ENCODE assay signal across 31 cellular contexts in the genomic region with DNA sequence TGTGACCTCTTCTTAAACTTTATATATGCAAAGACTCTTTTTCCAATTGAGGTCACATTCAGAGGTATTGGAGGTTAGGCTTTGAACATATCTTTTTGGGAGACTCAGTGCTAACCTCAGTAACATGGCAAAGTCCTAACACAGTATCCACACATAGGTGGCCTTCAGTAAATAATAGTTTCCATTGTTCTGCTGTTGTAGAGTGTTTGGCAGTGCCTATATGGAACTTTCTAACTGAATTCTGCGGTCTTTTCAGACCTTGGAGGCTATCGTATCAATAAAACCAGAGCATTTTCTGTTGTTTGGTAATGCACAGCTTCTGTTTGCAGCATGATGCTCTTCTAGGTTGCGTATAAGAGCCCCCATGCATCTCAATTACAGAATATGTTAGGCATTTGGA. TPM values are rescaled to one million over a fixed set of nuclear protein-coding genes. Genes with fewer than 3 reads are reported as not detected.
"Had no signal": no experiment of that assay in that cellular context is flagged by ENCODE, and none has a peak within 500 bp of the region (broad histone marks: within the 10 kb centered on the region; RNA-seq: fewer than 3 reads in every experiment).

No MANE protein-coding gene starts in this region.

- H3K4me1 ChIP-seq: adrenal gland, ascending aorta, breast epithelium, colonic mucosa had no signal

- H3K27me3 Mint-ChIP-seq: brain had no signal

- H3K4me3 Mint-ChIP-seq: activated CD4-positive, alpha-beta memory T cell treated with anti-CD3 and anti-CD28 coated beads, Interleukin-2, amount 10 ng/mL, durations not matched to agents 7 days and 5 days; activated CD4-positive, alpha-beta T cell treated with anti-CD3 and anti-CD28 coated beads, Interleukin-2, amount 10 ng/mL, durations not matched to agents 7 days and 5 days; activated naive CD4-positive, alpha-beta T cell treated with anti-CD3 and anti-CD28 coated beads for 36 hours; activated naive CD4-positive, alpha-beta T cell treated with anti-CD3 and anti-CD28 coated beads, Interleukin-2, amount 50 U/mL, for 24 hours; activated naive CD8-positive, alpha-beta T cell treated with anti-CD3 and anti-CD28 coated beads for 36 hours; activated naive CD8-positive, alpha-beta T cell treated with anti-CD3 and anti-CD28 coated beads, Interleukin-2, amount 50 U/mL, for 24 hours; activated T-cell treated with anti-CD3 and anti-CD28 coated beads, Interleukin-2, amount 50 U/mL, for 24 hours; activated T-helper 1 cell treated with anti-CD3 and anti-CD28 coated beads, Interleukin-12 subunit alpha, Interleukin-12 subunit beta, Interleukin-2, Interleukin-4 antibody, amounts not matched to agents 30 ng/mL and 10 ng/mL and 1 ng/mL, durations not matched to agents 14 hours and 24 hours and 36 hours; endodermal cell had no signal

- H3K27ac Mint-ChIP-seq: activated CD4-positive, alpha-beta memory T cell treated with anti-CD3 and anti-CD28 coated beads, Interleukin-2, amount 10 ng/mL, durations not matched to agents 7 days and 5 days; activated CD4-positive, alpha-beta T cell treated with anti-CD3 and anti-CD28 coated beads, Interleukin-2, amount 10 ng/mL, durations not matched to agents 7 days and 5 days; activated naive CD4-positive, alpha-beta T cell treated with anti-CD3 and anti-CD28 coated beads for 36 hours; activated naive CD4-positive, alpha-beta T cell treated with anti-CD3 and anti-CD28 coated beads, Interleukin-2, amount 50 U/mL, for 24 hours; activated naive CD8-positive, alpha-beta T cell treated with anti-CD3 and anti-CD28 coated beads for 36 hours; activated naive CD8-positive, alpha-beta T cell treated with anti-CD3 and anti-CD28 coated beads, Interleukin-2, amount 50 U/mL, for 24 hours; activated T-cell treated with anti-CD3 and anti-CD28 coated beads, Interleukin-2, amount 50 U/mL, for 24 hours; activated T-helper 1 cell treated with anti-CD3 and anti-CD28 coated beads, Interleukin-12 subunit alpha, Interleukin-12 subunit beta, Interleukin-2, Interleukin-4 antibody, amounts not matched to agents 30 ng/mL and 10 ng/mL and 1 ng/mL, durations not matched to agents 14 hours and 24 hours and 36 hours; activated T-helper 2 cell treated with anti-CD3 and anti-CD28 coated beads, Interferon-gamma antibody, Interleukin-2, Interleukin-4, amounts not matched to agents 10 μg/mL and 5 μg/mL and 100 μg/mL, durations not matched to agents 14 hours and 24 hours and 36 hours; endodermal cell had no signal

- DNase-seq: activated CD4-positive, alpha-beta memory T cell treated with anti-CD3 and anti-CD28 coated beads, Interleukin-2, amount 10 ng/mL, durations not matched to agents 7 days and 5 days; activated CD4-positive, alpha-beta T cell treated with anti-CD3 and anti-CD28 coated beads for 1 hour; activated CD4-positive, alpha-beta T cell treated with anti-CD3 and anti-CD28 coated beads for 4 hours; activated CD4-positive, alpha-beta T cell treated with anti-CD3 and anti-CD28 coated beads, Interleukin-2, amount 10 ng/mL, durations not matched to agents 7 days and 5 days; activated CD4-positive, alpha-beta T cell treated with anti-CD3 and anti-CD28 coated beads, Interleukin-2, amount 50 U/mL, for 4 hours; activated CD8-positive, alpha-beta memory T cell treated with anti-CD3 and anti-CD28 coated beads, Interleukin-2, amount 50 U/mL, for 48 hours; activated effector memory CD4-positive, alpha-beta T cell treated with anti-CD3 and anti-CD28 coated beads, Interleukin-2, amount 50 U/mL, for 16 hours; activated naive CD4-positive, alpha-beta T cell treated with anti-CD3 and anti-CD28 coated beads for 36 hours; activated naive CD8-positive, alpha-beta T cell treated with anti-CD3 and anti-CD28 coated beads for 36 hours; activated naive CD8-positive, alpha-beta T cell treated with anti-CD3 and anti-CD28 coated beads, Interleukin-2, amount 50 U/mL, for 24 hours; activated T-cell treated with anti-CD3 and anti-CD28 coated beads for 4 hours; activated T-cell treated with anti-CD3 and anti-CD28 coated beads, Interleukin-2, amount 50 U/mL, for 24 hours; adrenal gland; amygdala; central memory CD4-positive, alpha-beta T cell; cerebellar nuclear complex; colonic mucosa; dorsolateral prefrontal cortex; effector memory CD4-positive, alpha-beta T cell; endodermal cell; foreskin fibroblast; head of caudate nucleus; T-helper 2 cell had no signal

- ATAC-seq: activated naive CD8-positive, alpha-beta T cell treated with anti-CD3 and anti-CD28 coated beads, Interleukin-2, amount 50 U/mL, for 24 hours; esophagus mucosa had no signal

- H3K9me3 ChIP-seq: adrenal gland, colonic mucosa had no signal

- H3K4me1 Mint-ChIP-seq: activated naive CD4-positive, alpha-beta T cell treated with anti-CD3 and anti-CD28 coated beads, Interleukin-2, amount 50 U/mL, for 24 hours; activated naive CD8-positive, alpha-beta T cell treated with anti-CD3 and anti-CD28 coated beads, Interleukin-2, amount 50 U/mL, for 24 hours had no signal

- H3K36me3 ChIP-seq: adrenal gland, ascending aorta, breast epithelium, cardiac muscle cell, colonic mucosa had no signal

- H3K4me3 ChIP-seq: adrenal gland, ascending aorta, breast epithelium, cardiac muscle cell, colonic mucosa had no signal

- H3K27me3 ChIP-seq: adrenal gland, ascending aorta, breast epithelium, cardiac muscle cell, colonic mucosa, dorsolateral prefrontal cortex had no signal

- H3K27ac ChIP-seq: adrenal gland, ascending aorta, breast epithelium, cardiac muscle cell, colonic mucosa had no signal

- H3K9me3 Mint-ChIP-seq: activated CD4-positive, alpha-beta memory T cell treated with anti-CD3 and anti-CD28 coated beads, Interleukin-2, amount 10 ng/mL, durations not matched to agents 7 days and 5 days; activated naive CD8-positive, alpha-beta T cell treated with anti-CD3 and anti-CD28 coated beads for 36 hours; activated naive CD8-positive, alpha-beta T cell treated with anti-CD3 and anti-CD28 coated beads, Interleukin-2, amount 50 U/mL, for 24 hours; activated T-cell treated with anti-CD3 and anti-CD28 coated beads, Interleukin-2, amount 50 U/mL, for 24 hours had no signal

- H3K36me3 Mint-ChIP-seq: activated naive CD4-positive, alpha-beta T cell treated with anti-CD3 and anti-CD28 coated beads, Interleukin-2, amount 50 U/mL, for 24 hours; activated naive CD8-positive, alpha-beta T cell treated with anti-CD3 and anti-CD28 coated beads for 36 hours had no signal

RNA-seq across cellular contexts. Expression of a gene that starts 47.0 kb away (rescaled TPM):
- total RNA-seq: activated CD4-positive, alpha-beta memory T cell treated with anti-CD3 and anti-CD28 coated beads, Interleukin-2, amount 10 ng/mL, durations not matched to agents 7 days and 5 days had no signal
